ENCODE assay signal across 1 cellular context in the genomic region with DNA sequence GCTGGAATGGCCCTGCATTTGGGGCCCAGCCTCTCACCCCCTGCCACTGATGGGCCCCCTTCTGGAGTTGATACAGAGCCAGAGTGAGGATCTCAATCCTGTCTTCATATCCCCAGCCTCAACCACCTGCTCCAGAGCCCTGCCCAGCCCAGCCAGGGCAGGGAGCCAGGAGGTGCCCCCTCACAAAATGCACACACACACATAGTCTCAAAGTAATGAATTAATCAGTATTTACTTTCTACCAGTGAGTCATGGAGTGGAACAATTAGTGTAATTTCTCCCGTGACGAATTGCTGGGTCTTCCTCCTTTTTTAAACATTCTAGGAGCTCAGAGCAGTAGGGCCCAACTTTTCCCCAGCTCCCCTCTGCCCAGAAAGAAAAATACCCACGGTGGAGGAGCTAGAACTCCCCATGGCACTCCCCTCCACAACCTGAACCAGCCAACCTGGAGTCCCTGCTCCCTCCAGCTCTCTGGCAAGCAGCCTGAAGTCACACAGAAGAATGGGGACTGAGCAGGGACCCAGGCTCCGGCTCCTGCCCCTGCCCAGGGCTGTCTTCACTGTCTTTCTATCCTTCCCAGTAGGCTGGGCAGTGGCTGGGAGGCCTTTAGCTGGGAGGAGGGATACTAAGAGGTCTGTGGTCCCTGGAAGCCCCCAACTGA.
TF ChIP-seq lines count a peak whose summit lies in the region.

No MANE protein-coding gene starts in this region.

TF ChIP-seq in HEK293, 187 proteins besides CTCF, POLR2A, EP300 and RAD21 (continued from another document and continues in another):
- TF ChIP-seq, protein P1, sequence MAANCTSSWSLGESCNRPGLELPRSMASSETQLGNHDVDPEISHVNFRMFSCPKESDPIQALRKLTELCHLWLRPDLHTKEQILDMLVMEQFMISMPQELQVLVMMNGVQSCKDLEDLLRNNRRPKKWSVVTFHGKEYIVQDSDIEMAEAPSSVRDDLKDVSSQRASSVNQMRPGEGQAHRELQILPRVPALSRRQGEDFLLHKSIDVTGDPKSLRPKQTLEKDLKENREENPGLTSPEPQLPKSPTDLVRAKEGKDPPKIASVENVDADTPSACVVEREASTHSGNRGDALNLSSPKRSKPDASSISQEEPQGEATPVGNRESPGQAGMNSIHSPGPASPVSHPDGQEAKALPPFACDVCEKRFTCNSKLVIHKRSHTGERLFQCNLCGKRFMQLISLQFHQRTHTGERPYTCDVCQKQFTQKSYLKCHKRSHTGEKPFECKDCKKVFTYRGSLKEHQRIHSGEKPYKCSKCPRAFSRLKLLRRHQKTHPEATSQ (tag by site-specific recombination; IDR thresholded peaks at IDR 0.05), result no peak
- TF ChIP-seq TCF7L2 (IDR thresholded peaks at IDR 0.05; ENCODE audit: borderline replicate concordance, low read depth, low read length) (no peak), OVOL3 (tag by site-specific recombination; IDR thresholded peaks at IDR 0.05) (no peak), ZNF629 (tag by site-specific recombination; IDR thresholded peaks at IDR 0.05) (peak; percentile 47), HOXD13 (CRISPR knock-in tag; IDR thresholded peaks at IDR 0.05; ENCODE audit: borderline replicate concordance) (no peak), ZFP41 (tag by site-specific recombination; IDR thresholded peaks at IDR 0.05; ENCODE audit: borderline replicate concordance) (no peak), ZNF433 (tag by site-specific recombination; IDR thresholded peaks at IDR 0.05; ENCODE audit: low read depth) (no peak), ZNF16 (tag by site-specific recombination; IDR thresholded peaks at IDR 0.05; ENCODE audit: low read depth) (no peak), ZNF768 (tag by site-specific recombination; IDR thresholded peaks at IDR 0.05) (no peak), ZNF211 (tag by site-specific recombination; IDR thresholded peaks at IDR 0.05; ENCODE audit: low read depth) (no peak), ZNF157 (tag by site-specific recombination; IDR thresholded peaks at IDR 0.05) (no peak), ZNF610 (tag by site-specific recombination; IDR thresholded peaks at IDR 0.05; ENCODE audit: borderline replicate concordance) (no peak), ZNF501 (tag by site-specific recombination; IDR thresholded peaks at IDR 0.05) (no peak), ZNF777 (tag by site-specific recombination; IDR thresholded peaks at IDR 0.05; ENCODE audit: borderline replicate concordance) (no peak), ZNF138 (tag by site-specific recombination; IDR thresholded peaks at IDR 0.05; ENCODE audit: borderline replicate concordance) (no peak), ZNF24 (tag by site-specific recombination; IDR thresholded peaks at IDR 0.05) (peak; percentile 63; the same call in 1 of the 2 replicates), GLIS2 (tag by site-specific recombination; IDR thresholded peaks at IDR 0.05) (peak; percentile 60), OSR2 (tag by site-specific recombination; IDR thresholded peaks at IDR 0.05) (no peak), ZNF571 (tag by site-specific recombination; IDR thresholded peaks at IDR 0.05) (no peak), SP2 (tag by site-specific recombination; IDR thresholded peaks at IDR 0.05) (no peak), ZNF302 (tag by site-specific recombination; IDR thresholded peaks at IDR 0.05; ENCODE audit: low read depth) (no peak), MEIS1 (CRISPR knock-in tag; IDR thresholded peaks at IDR 0.05; ENCODE audit: borderline replicate concordance) (no peak), ZNF830 (tag by site-specific recombination; IDR thresholded peaks at IDR 0.05; ENCODE audit: low read depth) (no peak), SP7 (tag by site-specific recombination; IDR thresholded peaks at IDR 0.05) (peak; percentile 89), ZFHX2 (tag by site-specific recombination; conservative IDR thresholded peaks at IDR 0.05) (peak; percentile 40; the same call in 1 of the 2 replicates), ZNF274 (IDR thresholded peaks at IDR 0.05; ENCODE audit: low read length) (no peak), ZNF274 (tag by site-specific recombination; IDR thresholded peaks at IDR 0.05; ENCODE audit: borderline replicate concordance) (no peak), ZNF670 (tag by site-specific recombination; IDR thresholded peaks at IDR 0.05; ENCODE audit: low read depth) (no peak), ZBTB20 (tag by site-specific recombination; IDR thresholded peaks at IDR 0.05) (peak; percentile 82; the same call in 1 of the 2 replicates), WT1 (tag by site-specific recombination; IDR thresholded peaks at IDR 0.05) (peak; percentile 65), KLF1 (tag by site-specific recombination; IDR thresholded peaks at IDR 0.05) (no peak), ZNF292 (tag by site-specific recombination; IDR thresholded peaks at IDR 0.05; ENCODE audit: borderline replicate concordance, low read depth) (no peak), ZNF623 (tag by site-specific recombination; IDR thresholded peaks at IDR 0.05) (no peak), ZBTB17 (tag by site-specific recombination; IDR thresholded peaks at IDR 0.05) (no peak), ZNF221 (tag by site-specific recombination; IDR thresholded peaks at IDR 0.05; ENCODE audit: borderline replicate concordance) (no peak), ZNF19 (tag by site-specific recombination; IDR thresholded peaks at IDR 0.05; ENCODE audit: low read depth) (no peak), ZNF155 (tag by site-specific recombination; IDR thresholded peaks at IDR 0.05) (no peak), ZNF776 (tag by site-specific recombination; IDR thresholded peaks at IDR 0.05; ENCODE audit: borderline replicate concordance) (no peak), ZIC2 (tag by site-specific recombination; IDR thresholded peaks at IDR 0.05) (no peak), KLF16 (tag by site-specific recombination; IDR thresholded peaks at IDR 0.05) (no peak), ZNF311 (tag by site-specific recombination; IDR thresholded peaks at IDR 0.05; ENCODE audit: borderline replicate concordance) (no peak), KLF10 (tag by site-specific recombination; IDR thresholded peaks at IDR 0.05) (no peak), ZNF555 (tag by site-specific recombination; conservative IDR thresholded peaks at IDR 0.05) (no peak), ZNF658 (tag by site-specific recombination; IDR thresholded peaks at IDR 0.05) (no peak), ZNF549 (tag by site-specific recombination; IDR thresholded peaks at IDR 0.05) (no peak), ZNF184 (tag by site-specific recombination; IDR thresholded peaks at IDR 0.05) (0 out of 2 replicates have a peak, but pooled peaks have one; percentile 10), ZNF394 (tag by site-specific recombination; IDR thresholded peaks at IDR 0.05; ENCODE audit: borderline replicate concordance) (no peak), ZNF341 (tag by site-specific recombination; IDR thresholded peaks at IDR 0.05; ENCODE audit: low read depth) (no peak), GLIS1 (tag by site-specific recombination; IDR thresholded peaks at IDR 0.05) (peak; percentile 77), ZNF391 (tag by site-specific recombination; IDR thresholded peaks at IDR 0.05; ENCODE audit: borderline replicate concordance, low read depth) (no peak)
- TF ChIP-seq, protein P2, sequence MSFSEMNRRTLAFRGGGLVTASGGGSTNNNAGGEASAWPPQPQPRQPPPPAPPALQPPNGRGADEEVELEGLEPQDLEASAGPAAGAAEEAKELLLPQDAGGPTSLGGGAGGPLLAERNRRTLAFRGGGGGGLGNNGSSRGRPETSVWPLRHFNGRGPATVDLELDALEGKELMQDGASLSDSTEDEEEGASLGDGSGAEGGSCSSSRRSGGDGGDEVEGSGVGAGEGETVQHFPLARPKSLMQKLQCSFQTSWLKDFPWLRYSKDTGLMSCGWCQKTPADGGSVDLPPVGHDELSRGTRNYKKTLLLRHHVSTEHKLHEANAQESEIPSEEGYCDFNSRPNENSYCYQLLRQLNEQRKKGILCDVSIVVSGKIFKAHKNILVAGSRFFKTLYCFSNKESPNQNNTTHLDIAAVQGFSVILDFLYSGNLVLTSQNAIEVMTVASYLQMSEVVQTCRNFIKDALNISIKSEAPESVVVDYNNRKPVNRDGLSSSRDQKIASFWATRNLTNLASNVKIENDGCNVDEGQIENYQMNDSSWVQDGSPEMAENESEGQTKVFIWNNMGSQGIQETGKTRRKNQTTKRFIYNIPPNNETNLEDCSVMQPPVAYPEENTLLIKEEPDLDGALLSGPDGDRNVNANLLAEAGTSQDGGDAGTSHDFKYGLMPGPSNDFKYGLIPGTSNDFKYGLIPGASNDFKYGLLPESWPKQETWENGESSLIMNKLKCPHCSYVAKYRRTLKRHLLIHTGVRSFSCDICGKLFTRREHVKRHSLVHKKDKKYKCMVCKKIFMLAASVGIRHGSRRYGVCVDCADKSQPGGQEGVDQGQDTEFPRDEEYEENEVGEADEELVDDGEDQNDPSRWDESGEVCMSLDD (tag by site-specific recombination; IDR thresholded peaks at IDR 0.05), result no peak
- TF ChIP-seq, protein P3, sequence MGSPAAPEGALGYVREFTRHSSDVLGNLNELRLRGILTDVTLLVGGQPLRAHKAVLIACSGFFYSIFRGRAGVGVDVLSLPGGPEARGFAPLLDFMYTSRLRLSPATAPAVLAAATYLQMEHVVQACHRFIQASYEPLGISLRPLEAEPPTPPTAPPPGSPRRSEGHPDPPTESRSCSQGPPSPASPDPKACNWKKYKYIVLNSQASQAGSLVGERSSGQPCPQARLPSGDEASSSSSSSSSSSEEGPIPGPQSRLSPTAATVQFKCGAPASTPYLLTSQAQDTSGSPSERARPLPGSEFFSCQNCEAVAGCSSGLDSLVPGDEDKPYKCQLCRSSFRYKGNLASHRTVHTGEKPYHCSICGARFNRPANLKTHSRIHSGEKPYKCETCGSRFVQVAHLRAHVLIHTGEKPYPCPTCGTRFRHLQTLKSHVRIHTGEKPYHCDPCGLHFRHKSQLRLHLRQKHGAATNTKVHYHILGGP (tag by site-specific recombination; IDR thresholded peaks at IDR 0.05), result no peak
- TF ChIP-seq, protein P4, sequence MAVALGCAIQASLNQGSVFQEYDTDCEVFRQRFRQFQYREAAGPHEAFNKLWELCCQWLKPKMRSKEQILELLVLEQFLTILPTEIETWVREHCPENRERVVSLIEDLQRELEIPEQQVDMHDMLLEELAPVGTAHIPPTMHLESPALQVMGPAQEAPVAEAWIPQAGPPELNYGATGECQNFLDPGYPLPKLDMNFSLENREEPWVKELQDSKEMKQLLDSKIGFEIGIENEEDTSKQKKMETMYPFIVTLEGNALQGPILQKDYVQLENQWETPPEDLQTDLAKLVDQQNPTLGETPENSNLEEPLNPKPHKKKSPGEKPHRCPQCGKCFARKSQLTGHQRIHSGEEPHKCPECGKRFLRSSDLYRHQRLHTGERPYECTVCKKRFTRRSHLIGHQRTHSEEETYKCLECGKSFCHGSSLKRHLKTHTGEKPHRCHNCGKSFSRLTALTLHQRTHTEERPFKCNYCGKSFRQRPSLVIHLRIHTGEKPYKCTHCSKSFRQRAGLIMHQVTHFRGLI (tag by site-specific recombination; IDR thresholded peaks at IDR 0.05), result peak; percentile 75; the same call in 1 of the 2 replicates
- TF ChIP-seq, protein P5, sequence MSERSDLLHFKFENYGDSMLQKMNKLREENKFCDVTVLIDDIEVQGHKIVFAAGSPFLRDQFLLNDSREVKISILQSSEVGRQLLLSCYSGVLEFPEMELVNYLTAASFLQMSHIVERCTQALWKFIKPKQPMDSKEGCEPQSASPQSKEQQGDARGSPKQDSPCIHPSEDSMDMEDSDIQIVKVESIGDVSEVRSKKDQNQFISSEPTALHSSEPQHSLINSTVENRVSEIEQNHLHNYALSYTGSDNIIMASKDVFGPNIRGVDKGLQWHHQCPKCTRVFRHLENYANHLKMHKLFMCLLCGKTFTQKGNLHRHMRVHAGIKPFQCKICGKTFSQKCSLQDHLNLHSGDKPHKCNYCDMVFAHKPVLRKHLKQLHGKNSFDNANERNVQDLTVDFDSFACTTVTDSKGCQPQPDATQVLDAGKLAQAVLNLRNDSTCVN (tag by site-specific recombination; optimal IDR thresholded peaks at IDR 0.05), result no peak
- TF ChIP-seq, protein P6, sequence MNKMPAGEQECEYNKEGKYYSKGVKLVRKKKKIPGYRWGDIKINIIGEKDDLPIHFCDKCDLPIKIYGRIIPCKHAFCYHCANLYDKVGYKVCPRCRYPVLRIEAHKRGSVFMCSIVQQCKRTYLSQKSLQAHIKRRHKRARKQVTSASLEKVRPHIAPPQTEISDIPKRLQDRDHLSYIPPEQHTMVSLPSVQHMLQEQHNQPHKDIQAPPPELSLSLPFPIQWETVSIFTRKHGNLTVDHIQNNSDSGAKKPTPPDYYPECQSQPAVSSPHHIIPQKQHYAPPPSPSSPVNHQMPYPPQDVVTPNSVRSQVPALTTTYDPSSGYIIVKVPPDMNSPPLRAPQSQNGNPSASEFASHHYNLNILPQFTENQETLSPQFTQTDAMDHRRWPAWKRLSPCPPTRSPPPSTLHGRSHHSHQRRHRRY (tag by site-specific recombination; IDR thresholded peaks at IDR 0.05), result no peak
- TF ChIP-seq, protein P7, sequence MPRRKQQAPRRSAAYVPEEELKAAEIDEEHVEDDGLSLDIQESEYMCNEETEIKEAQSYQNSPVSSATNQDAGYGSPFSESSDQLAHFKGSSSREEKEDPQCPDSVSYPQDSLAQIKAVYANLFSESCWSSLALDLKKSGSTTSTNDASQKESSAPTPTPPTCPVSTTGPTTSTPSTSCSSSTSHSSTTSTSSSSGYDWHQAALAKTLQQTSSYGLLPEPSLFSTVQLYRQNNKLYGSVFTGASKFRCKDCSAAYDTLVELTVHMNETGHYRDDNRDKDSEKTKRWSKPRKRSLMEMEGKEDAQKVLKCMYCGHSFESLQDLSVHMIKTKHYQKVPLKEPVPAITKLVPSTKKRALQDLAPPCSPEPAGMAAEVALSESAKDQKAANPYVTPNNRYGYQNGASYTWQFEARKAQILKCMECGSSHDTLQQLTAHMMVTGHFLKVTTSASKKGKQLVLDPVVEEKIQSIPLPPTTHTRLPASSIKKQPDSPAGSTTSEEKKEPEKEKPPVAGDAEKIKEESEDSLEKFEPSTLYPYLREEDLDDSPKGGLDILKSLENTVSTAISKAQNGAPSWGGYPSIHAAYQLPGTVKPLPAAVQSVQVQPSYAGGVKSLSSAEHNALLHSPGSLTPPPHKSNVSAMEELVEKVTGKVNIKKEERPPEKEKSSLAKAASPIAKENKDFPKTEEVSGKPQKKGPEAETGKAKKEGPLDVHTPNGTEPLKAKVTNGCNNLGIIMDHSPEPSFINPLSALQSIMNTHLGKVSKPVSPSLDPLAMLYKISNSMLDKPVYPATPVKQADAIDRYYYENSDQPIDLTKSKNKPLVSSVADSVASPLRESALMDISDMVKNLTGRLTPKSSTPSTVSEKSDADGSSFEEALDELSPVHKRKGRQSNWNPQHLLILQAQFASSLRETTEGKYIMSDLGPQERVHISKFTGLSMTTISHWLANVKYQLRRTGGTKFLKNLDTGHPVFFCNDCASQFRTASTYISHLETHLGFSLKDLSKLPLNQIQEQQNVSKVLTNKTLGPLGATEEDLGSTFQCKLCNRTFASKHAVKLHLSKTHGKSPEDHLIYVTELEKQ (tag by site-specific recombination; IDR thresholded peaks at IDR 0.05; ENCODE audit: borderline replicate concordance), result no peak
